In genomic region chr22:22450343-22450839, GRCh38 we compare ENCODE assay signal across 9 cellular contexts. TPM values are rescaled to one million over a fixed set of nuclear protein-coding genes. Genes with fewer than 3 reads are reported as not detected.
DNase-seq lines count a peak whose midpoint lies in the region; ATAC-seq and TF ChIP-seq lines count a peak whose summit lies in the region.
"Had no signal": no experiment of that assay in that cellular context is flagged by ENCODE, and none has a peak within 500 bp of the region (broad histone marks: within the 10 kb centered on the region; RNA-seq: fewer than 3 reads in every experiment).

No MANE protein-coding gene starts in this region.

- H3K27me3 ChIP-seq in Peyer's patch (no peaks in the 10 kb centered on the region), tibial nerve (no peaks in the 10 kb centered on the region), mesendoderm (ENCODE audit: insufficient read depth, low read length, poor library complexity) (no peaks in the 10 kb centered on the region)
- H3K27me3 ChIP-seq: vagina had no signal

- H2BK120ac ChIP-seq in mesendoderm (ENCODE audit: low read depth, low read length): no peak overlapping the region

- no peak for TF ChIP-seq EP300 in tibial nerve (IDR thresholded peaks at IDR 0.05)

- no peaks in the 10 kb centered on the region for H3K79me2 ChIP-seq in mesendoderm (ENCODE audit: control insufficient read depth, insufficient read depth, low read length)

- no peak overlapping the region for H3K4me3 Mint-ChIP-seq in activated naive CD8-positive, alpha-beta T cell treated with anti-CD3 and anti-CD28 coated beads, Interleukin-2, amount 50 U/mL, for 24 hours
- no peak overlapping the region for H3K4me3 Mint-ChIP-seq in activated naive CD8-positive, alpha-beta T cell treated with anti-CD3 and anti-CD28 coated beads for 36 hours

- H3K4me3 ChIP-seq in Peyer's patch: no peak overlapping the region
- H3K4me3 ChIP-seq in tibial nerve: no peak overlapping the region
- H3K4me3 ChIP-seq in mesendoderm (ENCODE audit: low read length): no peak overlapping the region
- H3K4me3 ChIP-seq: vagina had no signal

- H3K27ac ChIP-seq in Peyer's patch (peak overlapping the region in 1 of 4 donors; percentile 68), tibial nerve (no peak overlapping the region), mesendoderm (ENCODE audit: low read depth, low read length) (no peak overlapping the region)
- H3K27ac ChIP-seq: vagina had no signal

- H3K36me3 ChIP-seq in Peyer's patch (no peaks in the 10 kb centered on the region), tibial nerve (no peaks in the 10 kb centered on the region), mesendoderm (ENCODE audit: control insufficient read depth, insufficient read depth, low read length) (no peaks in the 10 kb centered on the region)
- H3K36me3 ChIP-seq: vagina had no signal

- ATAC-seq in activated naive CD8-positive, alpha-beta T cell treated with anti-CD3 and anti-CD28 coated beads, Interleukin-2, amount 50 U/mL, for 24 hours: peak; percentile 65
- ATAC-seq in HG03045 (IDR thresholded peaks at IDR 0.05; ENCODE audit: unreplicated experiment): peak; percentile 73

- H3K18ac ChIP-seq in mesendoderm (ENCODE audit: low read length): no peak overlapping the region

- H2BK5ac ChIP-seq in mesendoderm (ENCODE audit: low read length): no peak overlapping the region

- H4K5ac ChIP-seq in mesendoderm (ENCODE audit: low read length): no peak overlapping the region

- no peak for DNase-seq in activated naive CD8-positive, alpha-beta T cell treated with anti-CD3 and anti-CD28 coated beads, Interleukin-2, amount 50 U/mL, for 24 hours
- no peak for DNase-seq in activated naive CD8-positive, alpha-beta T cell treated with anti-CD3 and anti-CD28 coated beads for 36 hours
- peak in 2 of 3 donors; percentile 71 to 81 for DNase-seq in Peyer's patch
- peak; percentile 14 to 45 for DNase-seq in tibial nerve (ENCODE audit: low spot score in 2 of 2)
- DNase-seq in NCI-H2081 treated with DMSO at 0.1 percent for 48 hours (lab: John Stamatoyannopoulos, UW): no peak
- DNase-seq in mesendoderm: no peak
- no peak for DNase-seq in RKO (ENCODE audit: low spot score)

- H2BK15ac ChIP-seq in mesendoderm (replicated peaks; ENCODE audit: low read depth): no peak overlapping the region

- H3K9ac ChIP-seq in mesendoderm (ENCODE audit: low read length): no peak overlapping the region

- H3K27me3 Mint-ChIP-seq in activated naive CD8-positive, alpha-beta T cell treated with anti-CD3 and anti-CD28 coated beads, Interleukin-2, amount 50 U/mL, for 24 hours: peaks cover 24% of the 10 kb centered on the region
- H3K27me3 Mint-ChIP-seq in activated naive CD8-positive, alpha-beta T cell treated with anti-CD3 and anti-CD28 coated beads for 36 hours: peaks cover 43% of the 10 kb centered on the region

- H3K27ac Mint-ChIP-seq in activated naive CD8-positive, alpha-beta T cell treated with anti-CD3 and anti-CD28 coated beads, Interleukin-2, amount 50 U/mL, for 24 hours: no peak overlapping the region
- no peak overlapping the region for H3K27ac Mint-ChIP-seq in activated naive CD8-positive, alpha-beta T cell treated with anti-CD3 and anti-CD28 coated beads for 36 hours

- peaks cover 19% of the 10 kb centered on the region for H3K9me3 Mint-ChIP-seq in activated naive CD8-positive, alpha-beta T cell treated with anti-CD3 and anti-CD28 coated beads, Interleukin-2, amount 50 U/mL, for 24 hours
- H3K9me3 Mint-ChIP-seq in activated naive CD8-positive, alpha-beta T cell treated with anti-CD3 and anti-CD28 coated beads for 36 hours: peaks cover 20% of the 10 kb centered on the region

- TF ChIP-seq POLR2A in Peyer's patch (IDR thresholded peaks at IDR 0.05) (no peak), tibial nerve (IDR thresholded peaks at IDR 0.05) (no peak)

- 18 to 30% methylated on average over 4 of the region's 4 CpGs for whole genome bisulfite sequencing in tibial nerve, 2 donors
- WGBS in mesendoderm (ENCODE audit: extremely low coverage, insufficient coverage, low lambda C conversion rate): no CpG with 5 or more reads among the region's 4 CpGs

- H3K4me2 ChIP-seq in mesendoderm (ENCODE audit: low read length): no peak overlapping the region

- H3K9me3 ChIP-seq in Peyer's patch (peaks cover 0 to 6% (median 1%) of the 10 kb centered on the region in 4 donors), tibial nerve (peaks cover 0 to 13% (median 0%) of the 10 kb centered on the region in 4 donors)
- H3K9me3 ChIP-seq: vagina had no signal

- peaks cover 6% of the 10 kb centered on the region for H3K36me3 Mint-ChIP-seq in activated naive CD8-positive, alpha-beta T cell treated with anti-CD3 and anti-CD28 coated beads, Interleukin-2, amount 50 U/mL, for 24 hours (ENCODE audit: low read depth)
- no peaks in the 10 kb centered on the region for H3K36me3 Mint-ChIP-seq in activated naive CD8-positive, alpha-beta T cell treated with anti-CD3 and anti-CD28 coated beads for 36 hours

- H3K4me1 Mint-ChIP-seq in activated naive CD8-positive, alpha-beta T cell treated with anti-CD3 and anti-CD28 coated beads, Interleukin-2, amount 50 U/mL, for 24 hours: peaks cover 2% of the 10 kb centered on the region
- H3K4me1 Mint-ChIP-seq in activated naive CD8-positive, alpha-beta T cell treated with anti-CD3 and anti-CD28 coated beads for 36 hours: peaks cover 5% of the 10 kb centered on the region

- no peak overlapping the region for H4K8ac ChIP-seq in mesendoderm (ENCODE audit: low read depth, low read length)

- H3K4me1 ChIP-seq in Peyer's patch: no peaks in the 10 kb centered on the region
- H3K4me1 ChIP-seq in tibial nerve: no peaks in the 10 kb centered on the region
- H3K4me1 ChIP-seq in mesendoderm (ENCODE audit: control insufficient read depth, low read depth, low read length): no peaks in the 10 kb centered on the region
- H3K4me1 ChIP-seq: vagina had no signal

- H3K4ac ChIP-seq in mesendoderm (ENCODE audit: low read depth, low read length): no peak overlapping the region

- no peak overlapping the region for H3K23ac ChIP-seq in mesendoderm (ENCODE audit: low read length)

- no peaks in the 10 kb centered on the region for H3K79me1 ChIP-seq in mesendoderm (ENCODE audit: low read length)

- H2AK5ac ChIP-seq in mesendoderm (ENCODE audit: low read length): no peak overlapping the region

- TF ChIP-seq CTCF in Peyer's patch (IDR thresholded peaks at IDR 0.05) (peak in 1 of 6 experiments; percentile 21), tibial nerve (IDR thresholded peaks at IDR 0.05) (no peak)

- no peak overlapping the region for H3K56ac ChIP-seq in mesendoderm (ENCODE audit: low read length)

RNA-seq across cellular contexts. Expression of gene ZNF280B, which starts 58.2 kb away (rescaled TPM):
- total RNA-seq in activated naive CD8-positive, alpha-beta T cell treated with anti-CD3 and anti-CD28 coated beads for 36 hours: 1 to 10 TPM; 2.9 TPM
- under 1 TPM in 3 of 4 donors, not detected in 1; 0.47 to 0.80 (median 0.70) TPM for total RNA-seq in Peyer's patch
- under 1 TPM in 3 of 4 donors, not detected in 1; under 0.01 to 0.44 (median 0.30) TPM for total RNA-seq in tibial nerve
- 4.8 TPM for polyA plus RNA-seq in mesendoderm (2013, experiment 1 of 2)
- 4.9 TPM for polyA plus RNA-seq in mesendoderm (2013, experiment 2 of 2)

Comparison
In these comparisons a context has a peak if more than half of its experiments do, and no peak if none do; other contexts are left out.
1. DNase-seq: peak in Peyer's patch (2 of 3) and tibial nerve (2 of 2); none in activated naive CD8-positive, alpha-beta T cell treated with anti-CD3 and anti-CD28 coated beads, Interleukin-2, amount 50 U/mL, for 24 hours (single experiment), activated naive CD8-positive, alpha-beta T cell treated with anti-CD3 and anti-CD28 coated beads for 36 hours (single experiment), NCI-H2081 treated with DMSO at 0.1 percent for 48 hours (single experiment), mesendoderm (single experiment) and RKO (single experiment).